ENCODE assay signal across 15 cellular contexts in genomic region chr5:148834689-148835088, GRCh38. TPM values are rescaled to one million over a fixed set of nuclear protein-coding genes. Genes with fewer than 3 reads are reported as not detected.
DNase-seq lines count a peak whose midpoint lies in the region; ATAC-seq and TF ChIP-seq lines count a peak whose summit lies in the region.
"Had no signal": no experiment of that assay in that cellular context is flagged by ENCODE, and none has a peak within 500 bp of the region (broad histone marks: within the 10 kb centered on the region; RNA-seq: fewer than 3 reads in every experiment).

No MANE protein-coding gene starts in this region.

- H3K27ac ChIP-seq in aorta (ENCODE audit: low read depth in 1 of 2, low read length in 2 of 2) = no peak overlapping the region
- H3K27ac ChIP-seq: gastroesophageal sphincter, vagina had no signal

- DNase-seq in CD14-positive monocyte (ENCODE audit: low spot score) (no peak), aorta (no peak), BE2C (no peak), hippocampal formation (lab: John Stamatoyannopoulos, UW) (no peak)
- no peak for DNase-seq in central memory CD8-positive, alpha-beta T cell (ENCODE audit: low spot score in 2 of 2)
- DNase-seq in stimulated activated CD8-positive, alpha-beta memory T cell treated with anti-CD3 and anti-CD28 coated beads, Interleukin-4, amount 100 ng/mL, for 48 hours = no peak
- DNase-seq: activated CD4-positive, alpha-beta T cell treated with anti-CD3 and anti-CD28 coated beads, Interleukin-2, amount 50 U/mL, for 1 hour; activated naive CD8-positive, alpha-beta T cell treated with anti-CD3 and anti-CD28 coated beads, Interleukin-2, amount 10 ng/mL, durations not matched to agents 7 days and 5 days; C1 segment of cervical spinal cord; NCI-H2081; stimulated activated CD4-positive, alpha-beta T cell treated with anti-CD3 and anti-CD28 coated beads, Interleukin-15, amount 100 ng/mL, for 24 hours had no signal

- H3K9me3 Mint-ChIP-seq in CD14-positive monocyte = peaks cover 0 to 2% (median 0%) of the 10 kb centered on the region in 7 donors
- no peaks in the 10 kb centered on the region for H3K9me3 Mint-ChIP-seq in central memory CD8-positive, alpha-beta T cell
- H3K9me3 Mint-ChIP-seq: activated naive CD8-positive, alpha-beta T cell treated with anti-CD3 and anti-CD28 coated beads, Interleukin-2, amount 10 ng/mL, durations not matched to agents 7 days and 5 days had no signal

- no peaks in the 10 kb centered on the region for H3K27me3 Mint-ChIP-seq in CD14-positive monocyte (ENCODE audit: low read depth in 3 of 3)
- no peaks in the 10 kb centered on the region for H3K27me3 Mint-ChIP-seq in central memory CD8-positive, alpha-beta T cell

- H3K27me3 ChIP-seq in aorta (ENCODE audit: control insufficient read depth in 1 of 2, insufficient read depth in 2 of 2, low read length in 1 of 2) = no peaks in the 10 kb centered on the region
- H3K27me3 ChIP-seq in BE2C = no peaks in the 10 kb centered on the region
- H3K27me3 ChIP-seq: gastroesophageal sphincter, vagina had no signal

- peaks cover 0 to 4% of the 10 kb centered on the region in 2 donors for H3K4me1 ChIP-seq in aorta (ENCODE audit: control insufficient read depth in 1 of 2, insufficient read depth in 2 of 2, low read length in 2 of 2)
- no peaks in the 10 kb centered on the region for H3K4me1 ChIP-seq in BE2C

- ATAC-seq in GM18909 (IDR thresholded peaks at IDR 0.05; ENCODE audit: poor library complexity, unreplicated experiment) (peak; percentile 39), HG02885 (IDR thresholded peaks at IDR 0.05; ENCODE audit: poor library complexity, unreplicated experiment) (peak; percentile 31), aorta (ENCODE audit: low FRiP score) (no peak)
- ATAC-seq in central memory CD8-positive, alpha-beta T cell (replicated peaks; ENCODE audit: extremely low read depth, poor library complexity, severe bottlenecking) = peak; percentile 21
- ATAC-seq: gastroesophageal sphincter had no signal

- H3K36me3 Mint-ChIP-seq in CD14-positive monocyte = peaks cover 56 to 65% of the 10 kb centered on the region in 2 donors
- peaks cover 30% of the 10 kb centered on the region for H3K36me3 Mint-ChIP-seq in central memory CD8-positive, alpha-beta T cell (ENCODE audit: insufficient read depth)

- H3K4me1 Mint-ChIP-seq in CD14-positive monocyte = peaks cover 71% of the 10 kb centered on the region
- H3K4me1 Mint-ChIP-seq in central memory CD8-positive, alpha-beta T cell = peaks cover 91% of the 10 kb centered on the region

- H3K36me3 ChIP-seq in aorta (ENCODE audit: control insufficient read depth in 1 of 2, insufficient read depth in 2 of 2, low read length in 1 of 2) (no peaks in the 10 kb centered on the region), BE2C (no peaks in the 10 kb centered on the region)
- H3K36me3 ChIP-seq: gastroesophageal sphincter, vagina had no signal

- H3K4me3 ChIP-seq in aorta (ENCODE audit: low read length in 2 of 2) (no peak overlapping the region), BE2C (ENCODE audit: low read depth, low read length) (no peak overlapping the region)
- H3K4me3 ChIP-seq: gastroesophageal sphincter, vagina had no signal

- TF ChIP-seq CTCF in CD14-positive monocyte (IDR thresholded peaks at IDR 0.05) (no peak), BE2C (IDR thresholded peaks at IDR 0.05; ENCODE audit: low read depth, low read length) (no peak)

- peak overlapping the region in 4 of 7 donors; percentile 6 to 17 (median 12) for H3K27ac Mint-ChIP-seq in CD14-positive monocyte
- H3K27ac Mint-ChIP-seq in central memory CD8-positive, alpha-beta T cell (ENCODE audit: low read depth) = peak overlapping the region; percentile 56
- H3K27ac Mint-ChIP-seq: activated naive CD8-positive, alpha-beta T cell treated with anti-CD3 and anti-CD28 coated beads, Interleukin-2, amount 10 ng/mL, durations not matched to agents 7 days and 5 days had no signal

- intact Hi-C loops in CD14-positive monocyte (cut with micrococcal nuclease) = loop anchor here in 1 of 2 donors (10.0 kb wide), 1 partner anchor 650 kb away; no protein-coding TSS in a partner anchor
- intact Hi-C loops in aorta (cut with DNase I) = no loop called here

- 96 to 97% methylated on average over 4 of the region's 4 CpGs for WGBS in aorta, 2 donors

- H3K9me3 ChIP-seq in aorta (ENCODE audit: control insufficient read depth, low read length) = no peaks in the 10 kb centered on the region
- no peaks in the 10 kb centered on the region for H3K9me3 ChIP-seq in BE2C
- H3K9me3 ChIP-seq: gastroesophageal sphincter, vagina had no signal

- no peak overlapping the region for H3K4me3 Mint-ChIP-seq in CD14-positive monocyte
- H3K4me3 Mint-ChIP-seq in central memory CD8-positive, alpha-beta T cell = peak overlapping the region; percentile 65
- H3K4me3 Mint-ChIP-seq: activated naive CD8-positive, alpha-beta T cell treated with anti-CD3 and anti-CD28 coated beads, Interleukin-2, amount 10 ng/mL, durations not matched to agents 7 days and 5 days had no signal

RNA-seq across cellular contexts. Expression of gene ADRB2, which starts 8.3 kb away (rescaled TPM):
- polyA plus RNA-seq in CD14-positive monocyte (10 to 100 TPM in 1 of 2 donors, 1 to 10 TPM in 1; 6.8 to 10.9 TPM), aorta (under 1 TPM; 0.13 to 0.69 TPM)
- total RNA-seq in aorta = 1 to 10 TPM; 2.2 to 4.5 TPM
- 1.0 TPM for polyA plus RNA-seq in BE2C (2012; ENCODE audit: insufficient read depth, insufficient read length, low read depth)

Comparison
In these comparisons a context has a peak if more than half of its experiments do, and no peak if none do; other contexts are left out.
1. RNA of gene ADRB2, which starts 8.3 kb away (polyA plus RNA-seq): 6.8 to 10.9 TPM in CD14-positive monocyte; 0.13 to 0.69 TPM in aorta; every median in the first group is over 4 times any median in the second.